In the genomic region with DNA sequence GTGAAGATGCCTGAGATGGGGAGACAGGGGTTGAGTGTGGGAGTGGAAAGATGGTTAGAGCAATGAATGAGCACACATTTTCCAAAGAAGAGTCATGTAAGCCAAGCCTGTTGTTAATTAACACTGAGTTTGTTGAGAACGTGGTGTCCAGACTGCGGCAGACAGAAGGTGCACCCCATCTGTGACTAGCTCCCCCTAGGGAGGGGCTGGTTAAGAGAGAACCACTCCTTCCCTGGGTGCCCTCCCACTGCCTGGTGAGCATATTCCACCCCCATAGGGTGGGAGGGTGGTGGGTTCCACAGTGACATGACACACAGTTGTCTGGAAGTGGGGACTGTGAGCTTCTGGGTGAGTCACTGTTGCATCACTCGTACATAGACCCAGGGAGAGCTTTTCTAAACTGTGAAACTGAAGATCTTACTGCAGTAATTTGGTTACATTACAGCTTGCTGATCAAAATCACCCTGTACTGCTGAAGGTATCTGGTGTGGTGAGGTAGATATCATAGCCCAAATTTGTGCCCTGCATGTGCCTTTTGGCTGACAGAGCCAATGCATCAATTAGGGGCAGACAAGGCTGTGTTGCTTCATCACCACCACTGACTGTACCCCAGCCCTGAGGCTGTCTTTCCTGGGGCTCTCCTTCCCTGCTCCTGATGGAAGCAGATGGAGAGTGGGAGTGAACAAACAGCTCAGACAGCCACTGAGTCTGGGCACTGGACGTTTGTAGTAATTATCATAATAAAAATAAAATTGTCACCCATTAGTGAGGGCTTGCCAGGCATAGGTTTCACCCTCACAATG, we compare ENCODE assay signal across 10 cellular contexts.
DNase-seq lines count a peak whose midpoint lies in the region; ATAC-seq lines count a peak whose summit lies in the region.
"Had no signal": no experiment of that assay in that cellular context is flagged by ENCODE, and none has a peak within 500 bp of the region (broad histone marks: within the 10 kb centered on the region; RNA-seq: fewer than 3 reads in every experiment).

No MANE protein-coding gene starts in this region.

- no peaks in the 10 kb centered on the region for H3K36me3 Mint-ChIP-seq in activated CD8-positive, alpha-beta memory T cell treated with anti-CD3 and anti-CD28 coated beads, Interleukin-2, amount 10 ng/mL, durations not matched to agents 7 days and 5 days

- peak; percentile 26 for DNase-seq in DMS 273 (lab: John Stamatoyannopoulos, UW; ENCODE audit: unreplicated experiment)
- DNase-seq in DMS 273 treated with DMSO at 0.1 percent for 48 hours (lab: John Stamatoyannopoulos, UW) = no peak
- no peak for DNase-seq in activated CD8-positive, alpha-beta memory T cell treated with anti-CD3 and anti-CD28 coated beads, Interleukin-2, amount 10 ng/mL, durations not matched to agents 7 days and 5 days
- peak; percentile 4 for DNase-seq in hepatic stellate cell (ENCODE audit: low spot score)
- DNase-seq in stimulated activated CD8-positive, alpha-beta memory T cell treated with anti-CD3 and anti-CD28 coated beads, Interleukin-4, amount 100 ng/mL, for 48 hours = peak; percentile 77
- no peak for DNase-seq in HT-29 (ENCODE audit: low spot score)
- no peak for DNase-seq in COLO668 (lab: John Stamatoyannopoulos, UW; ENCODE audit: unreplicated experiment)
- DNase-seq: midbrain, NCI-H1930 had no signal

- CTCF ChIA-PET in activated CD8-positive, alpha-beta memory T cell treated with anti-CD3 and anti-CD28 coated beads, Interleukin-2, amount 10 ng/mL, durations not matched to agents 7 days and 5 days (lab: Charles Lee) = interaction anchor here (1.5 kb wide), 1 partner anchor 15 kb away, joined by 5 read pairs; no protein-coding TSS in a partner anchor

- peak; percentile 20 for ATAC-seq in activated CD8-positive, alpha-beta memory T cell treated with anti-CD3 and anti-CD28 coated beads, Interleukin-2, amount 10 ng/mL, durations not matched to agents 7 days and 5 days
- ATAC-seq in HG03095 (IDR thresholded peaks at IDR 0.05; ENCODE audit: unreplicated experiment) = no peak

- H3K9me3 Mint-ChIP-seq in activated CD8-positive, alpha-beta memory T cell treated with anti-CD3 and anti-CD28 coated beads, Interleukin-2, amount 10 ng/mL, durations not matched to agents 7 days and 5 days (ENCODE audit: low read depth) = no peaks in the 10 kb centered on the region

- peaks cover 54% of the 10 kb centered on the region for H3K27me3 Mint-ChIP-seq in activated CD8-positive, alpha-beta memory T cell treated with anti-CD3 and anti-CD28 coated beads, Interleukin-2, amount 10 ng/mL, durations not matched to agents 7 days and 5 days

- peaks cover 11% of the 10 kb centered on the region for H3K4me1 Mint-ChIP-seq in activated CD8-positive, alpha-beta memory T cell treated with anti-CD3 and anti-CD28 coated beads, Interleukin-2, amount 10 ng/mL, durations not matched to agents 7 days and 5 days

- no peak overlapping the region for H3K4me3 Mint-ChIP-seq in activated CD8-positive, alpha-beta memory T cell treated with anti-CD3 and anti-CD28 coated beads, Interleukin-2, amount 10 ng/mL, durations not matched to agents 7 days and 5 days

- H3K27ac Mint-ChIP-seq in activated CD8-positive, alpha-beta memory T cell treated with anti-CD3 and anti-CD28 coated beads, Interleukin-2, amount 10 ng/mL, durations not matched to agents 7 days and 5 days = no peak overlapping the region

Comparison
In these comparisons a context has a peak if more than half of its experiments do, and no peak if none do; other contexts are left out.
1. DNase-seq: peak in DMS 273 (single experiment), hepatic stellate cell (single experiment) and stimulated activated CD8-positive, alpha-beta memory T cell treated with anti-CD3 and anti-CD28 coated beads, Interleukin-4, amount 100 ng/mL, for 48 hours (single experiment); none in DMS 273 treated with DMSO at 0.1 percent for 48 hours (single experiment), activated CD8-positive, alpha-beta memory T cell treated with anti-CD3 and anti-CD28 coated beads, Interleukin-2, amount 10 ng/mL, durations not matched to agents 7 days and 5 days (single experiment), HT-29 (single experiment) and COLO668 (single experiment).